In genomic region chr14:64757601-64758000, GRCh38 we compare ENCODE assay signal across 16 cellular contexts. TPM values are rescaled to one million over a fixed set of nuclear protein-coding genes. Genes with fewer than 3 reads are reported as not detected.
A peak's percentile ranks its signal among the peaks of the same experiment; 100 is the strongest.
DNase-seq lines count a peak whose midpoint lies in the region; ATAC-seq and TF ChIP-seq lines count a peak whose summit lies in the region.
"Had no signal": no experiment of that assay in that cellular context is flagged by ENCODE, and none has a peak within 500 bp of the region (broad histone marks: within the 10 kb centered on the region; RNA-seq: fewer than 3 reads in every experiment).

No MANE protein-coding gene starts in this region.

- H3K4me3 ChIP-seq in HUES48 (ENCODE audit: low read depth, low read length) = no peak overlapping the region
- no peak overlapping the region for H3K4me3 ChIP-seq in thoracic aorta
- H3K4me3 ChIP-seq: GM23248, prostate gland had no signal

- H3K27me3 ChIP-seq in HUES48 (ENCODE audit: control insufficient read depth, insufficient read depth, low read length) (0 out of 2 replicates have a peak, but pooled peaks cover 3% of the 10 kb centered on the region), thoracic aorta (replicated peaks; ENCODE audit: insufficient read depth) (no peaks in the 10 kb centered on the region)

- no peak overlapping the region for H3K4me3 Mint-ChIP-seq in central memory CD8-positive, alpha-beta T cell
- no peak overlapping the region for H3K4me3 Mint-ChIP-seq in mesothelial cell of epicardium
- H3K4me3 Mint-ChIP-seq: activated naive CD4-positive, alpha-beta T cell treated with anti-CD3 and anti-CD28 coated beads, Interleukin-2, amount 10 ng/mL, durations not matched to agents 7 days and 5 days; memory B cell had no signal

- DNase-seq in central memory CD8-positive, alpha-beta T cell (ENCODE audit: low spot score in 2 of 2) = no peak
- DNase-seq in mesothelial cell of epicardium (ENCODE audit: low spot score in 2 of 2, unreplicated experiment in 2 of 2) = no peak
- DNase-seq in thoracic aorta (ENCODE audit: low spot score) = no peak
- DNase-seq in stimulated activated CD4-positive, alpha-beta T cell treated with anti-CD3 and anti-CD28 coated beads, Interleukin-4, amount 100 ng/mL, for 1 hour = no peak
- DNase-seq: activated naive CD4-positive, alpha-beta T cell treated with anti-CD3 and anti-CD28 coated beads, Interleukin-2, amount 10 ng/mL, durations not matched to agents 7 days and 5 days; NCI-H1694 treated with DMSO at 0.1 percent for 48 hours; NCI-H526 treated with DMSO at 0.1 percent for 48 hours; SHP77 had no signal

- H3K4me1 ChIP-seq in HUES48 (ENCODE audit: control insufficient read depth, insufficient read depth, low read length) = peaks cover 19% of the 10 kb centered on the region
- peaks cover 29 to 59% of the 10 kb centered on the region in 2 donors for H3K4me1 ChIP-seq in thoracic aorta (ENCODE audit: control insufficient read depth in 1 of 2, low read depth in 2 of 2)

- H3K27ac ChIP-seq in HUES48 (ENCODE audit: low read depth, low read length) = peak overlapping the region; percentile 34
- peak overlapping the region; percentile 35 for H3K27ac ChIP-seq in thoracic aorta
- H3K27ac ChIP-seq: GM23248, KMS-11 had no signal

- H3K9me3 Mint-ChIP-seq in central memory CD8-positive, alpha-beta T cell = no peaks in the 10 kb centered on the region
- no peaks in the 10 kb centered on the region for H3K9me3 Mint-ChIP-seq in mesothelial cell of epicardium
- H3K9me3 Mint-ChIP-seq: activated naive CD4-positive, alpha-beta T cell treated with anti-CD3 and anti-CD28 coated beads, Interleukin-2, amount 10 ng/mL, durations not matched to agents 7 days and 5 days; memory B cell had no signal

- no peaks in the 10 kb centered on the region for H3K9me3 ChIP-seq in HUES48 (ENCODE audit: control insufficient read depth, insufficient read depth, low read length)
- no peaks in the 10 kb centered on the region for H3K9me3 ChIP-seq in thoracic aorta
- H3K9me3 ChIP-seq: prostate gland had no signal

- H3K36me3 ChIP-seq in HUES48 (ENCODE audit: control insufficient read depth, insufficient read depth, low read length) (no peaks in the 10 kb centered on the region), thoracic aorta (no peaks in the 10 kb centered on the region)
- H3K36me3 ChIP-seq: prostate gland had no signal

- H3K27me3 Mint-ChIP-seq in central memory CD8-positive, alpha-beta T cell = peaks cover 21% of the 10 kb centered on the region
- no peaks in the 10 kb centered on the region for H3K27me3 Mint-ChIP-seq in mesothelial cell of epicardium (ENCODE audit: low read depth)

- no peak for ATAC-seq in central memory CD8-positive, alpha-beta T cell (replicated peaks; ENCODE audit: extremely low read depth, poor library complexity, severe bottlenecking)
- ATAC-seq in thoracic aorta (ENCODE audit: insufficient number of reproducible peaks, low FRiP score, low read depth) = no peak
- no peak for ATAC-seq in HG03280 (IDR thresholded peaks at IDR 0.05; ENCODE audit: unreplicated experiment)
- no peak for ATAC-seq in GM18861 (IDR thresholded peaks at IDR 0.05; ENCODE audit: unreplicated experiment)
- ATAC-seq: esophagus mucosa had no signal

- H3K36me3 Mint-ChIP-seq in central memory CD8-positive, alpha-beta T cell (ENCODE audit: insufficient read depth) = peaks cover 1% of the 10 kb centered on the region
- no peaks in the 10 kb centered on the region for H3K36me3 Mint-ChIP-seq in mesothelial cell of epicardium
- H3K36me3 Mint-ChIP-seq: activated naive CD4-positive, alpha-beta T cell treated with anti-CD3 and anti-CD28 coated beads, Interleukin-2, amount 10 ng/mL, durations not matched to agents 7 days and 5 days; memory B cell had no signal

- H3K27ac Mint-ChIP-seq in central memory CD8-positive, alpha-beta T cell (ENCODE audit: low read depth) = peak overlapping the region; percentile 16
- peak overlapping the region; percentile 98 for H3K27ac Mint-ChIP-seq in mesothelial cell of epicardium
- H3K27ac Mint-ChIP-seq: activated naive CD4-positive, alpha-beta T cell treated with anti-CD3 and anti-CD28 coated beads, Interleukin-2, amount 10 ng/mL, durations not matched to agents 7 days and 5 days; memory B cell had no signal

- no peak for TF ChIP-seq CTCF in mesothelial cell of epicardium (IDR thresholded peaks at IDR 0.05; ENCODE audit: unreplicated experiment)
- TF ChIP-seq CTCF in thoracic aorta (IDR thresholded peaks at IDR 0.05) = no peak

- H3K9ac ChIP-seq in HUES48 (ENCODE audit: low read depth, low read length) = no peak overlapping the region
- H3K9ac ChIP-seq: KMS-11 had no signal

- peaks cover 64% of the 10 kb centered on the region for H3K4me1 Mint-ChIP-seq in central memory CD8-positive, alpha-beta T cell
- H3K4me1 Mint-ChIP-seq in mesothelial cell of epicardium = peaks cover 71% of the 10 kb centered on the region
- H3K4me1 Mint-ChIP-seq: memory B cell had no signal

RNA-seq across cellular contexts. Expression of gene PLEKHG3, which starts 53.4 kb away (rescaled TPM):
- total RNA-seq in mesothelial cell of epicardium (141 to 142 TPM (median 142 TPM) in 3 replicates), thoracic aorta (10 to 100 TPM; 63.2 to 71.5 TPM)
